In the genomic region with DNA sequence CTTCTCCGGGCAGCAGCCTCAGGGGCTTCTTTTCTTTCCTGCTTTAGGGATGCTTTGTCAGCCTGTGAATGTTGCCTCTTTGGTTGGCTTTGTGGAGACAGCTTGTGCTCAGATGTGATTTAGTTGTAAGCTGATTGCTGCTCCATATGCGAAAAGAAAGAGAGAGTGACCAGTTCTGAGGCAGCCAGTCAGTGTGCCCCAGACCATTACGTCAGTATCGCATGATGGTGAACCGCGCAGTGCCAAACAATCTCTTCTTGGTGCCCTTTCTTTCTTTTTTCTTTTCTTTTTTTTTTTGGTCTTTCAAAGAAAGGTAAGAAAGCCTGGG, we compare ENCODE assay signal across 19 cellular contexts. TPM values are rescaled to one million over a fixed set of nuclear protein-coding genes. Genes with fewer than 3 reads are reported as not detected.
DNase-seq lines count a peak whose midpoint lies in the region; ATAC-seq and TF ChIP-seq lines count a peak whose summit lies in the region.
"Had no signal": no experiment of that assay in that cellular context is flagged by ENCODE, and none has a peak within 500 bp of the region (broad histone marks: within the 10 kb centered on the region; RNA-seq: fewer than 3 reads in every experiment).

No MANE protein-coding gene starts in this region.

- H3K27me3 ChIP-seq in layer of hippocampus (ENCODE audit: control insufficient read depth, insufficient read depth, low read length) (no peaks in the 10 kb centered on the region), esophagus squamous epithelium (no peaks in the 10 kb centered on the region)

- H3K9me3 ChIP-seq in esophagus squamous epithelium, result no peaks in the 10 kb centered on the region
- H3K9me3 ChIP-seq: heart left ventricle, thoracic aorta had no signal

- no peak for TF ChIP-seq POLR2A in esophagus squamous epithelium (IDR thresholded peaks at IDR 0.05)

- WGBS in esophagus squamous epithelium, 2 donors, result 79 to 85% methylated on average over 6 of the region's 6 CpGs

- no peak for DNase-seq in AG04449 (ENCODE audit: low read depth, low spot score)
- DNase-seq in NCI-H524 treated with DMSO at 0.1 percent for 48 hours (lab: John Stamatoyannopoulos, UW), result peak; percentile 77
- DNase-seq in cerebellum (ENCODE audit: low spot score), result peak; percentile 29
- DNase-seq in esophagus squamous epithelium (lab: John Stamatoyannopoulos, UW), result no peak
- DNase-seq in activated CD8-positive, alpha-beta memory T cell treated with anti-CD3 and anti-CD28 coated beads, Interleukin-2, amount 50 U/mL, for 4 hours, result no peak
- DNase-seq in activated CD8-positive, alpha-beta memory T cell treated with anti-CD3 and anti-CD28 coated beads for 24 hours, result no peak
- DNase-seq: activated naive CD4-positive, alpha-beta T cell; CD8-positive, alpha-beta memory T cell; heart left ventricle; HFFc6; left colon had no signal

- no peak for TF ChIP-seq CTCF in AG04449 (IDR thresholded peaks at IDR 0.05; ENCODE audit: insufficient read depth, low read length, missing control alignments)
- no peak for TF ChIP-seq CTCF in esophagus squamous epithelium (IDR thresholded peaks at IDR 0.05)

- CTCF ChIA-PET in AG04449 (lab: Yijun Ruan, JAX), result interaction anchor here (1.6 to 3.3 kb wide), 2 partner anchors 101 to 106 kb away, joined by 6 to 24 read pairs; no protein-coding TSS in a partner anchor

- peak overlapping the region; percentile 74 for H3K27ac ChIP-seq in layer of hippocampus (ENCODE audit: low read depth, low read length)
- no peak overlapping the region for H3K27ac ChIP-seq in esophagus squamous epithelium
- H3K27ac ChIP-seq: heart left ventricle, KMS-11, thoracic aorta, VCaP had no signal

- no peaks in the 10 kb centered on the region for H3K4me1 ChIP-seq in esophagus squamous epithelium
- H3K4me1 ChIP-seq: heart left ventricle had no signal

- no peak for ATAC-seq in HG02642 (IDR thresholded peaks at IDR 0.05; ENCODE audit: poor library complexity, unreplicated experiment)
- ATAC-seq: heart left ventricle had no signal

- peak overlapping the region; percentile 19; the same call in 1 of the 2 replicates for H3K4me3 ChIP-seq in AG04449 (ENCODE audit: low read depth, low read length)
- H3K4me3 ChIP-seq in esophagus squamous epithelium, result no peak overlapping the region
- H3K4me3 ChIP-seq: heart left ventricle, thoracic aorta had no signal

- POLR2A ChIA-PET in AG04449 (lab: Yijun Ruan, JAX), result no interaction called here

- no peaks in the 10 kb centered on the region for H3K36me3 ChIP-seq in esophagus squamous epithelium
- H3K36me3 ChIP-seq: heart left ventricle, thoracic aorta had no signal

- intact Hi-C loops in esophagus squamous epithelium (cut with DNase I), result no loop called here

RNA-seq across cellular contexts. Expression of gene SMPDL3A, which starts 44.1 kb away (rescaled TPM):
- total RNA-seq in cerebellum, result 11.3 TPM
- total RNA-seq in esophagus squamous epithelium, result 10 to 100 TPM; 15.4 to 21.7 (median 16.6) TPM

RNA-seq across cellular contexts. Expression of gene FABP7, which starts 53.7 kb away (rescaled TPM):
- total RNA-seq in cerebellum, result 266 TPM
- total RNA-seq in esophagus squamous epithelium, result not detected
- total RNA-seq: bronchial epithelial cell; CD8-positive, alpha-beta memory T cell; HFFc6; left colon; myocyte; PC-3; thoracic aorta had no signal

Comparison
In these comparisons a context has a peak if more than half of its experiments do, and no peak if none do; other contexts are left out.
1. DNase-seq: peak in NCI-H524 treated with DMSO at 0.1 percent for 48 hours (single experiment) and cerebellum (single experiment); none in AG04449 (single experiment), esophagus squamous epithelium (single experiment), activated CD8-positive, alpha-beta memory T cell treated with anti-CD3 and anti-CD28 coated beads, Interleukin-2, amount 50 U/mL, for 4 hours (single experiment) and activated CD8-positive, alpha-beta memory T cell treated with anti-CD3 and anti-CD28 coated beads for 24 hours (single experiment).
2. RNA of gene FABP7, which starts 53.7 kb away (total RNA-seq): 266 TPM in cerebellum (single experiment); not detected in esophagus squamous epithelium; every median in the first group is over 100 times any median in the second.